Comparison of ENCODE assay signal across 18 cellular contexts in genomic region chr6:150152891-150153876, GRCh38. TPM values are rescaled to one million over a fixed set of nuclear protein-coding genes. Genes with fewer than 3 reads are reported as not detected.
DNase-seq lines count a peak whose midpoint lies in the region; ATAC-seq and TF ChIP-seq lines count a peak whose summit lies in the region.
"Had no signal": no experiment of that assay in that cellular context is flagged by ENCODE, and none has a peak within 500 bp of the region (broad histone marks: within the 10 kb centered on the region; RNA-seq: fewer than 3 reads in every experiment).

No MANE protein-coding gene starts in this region.

- no peaks in the 10 kb centered on the region for H3K36me3 ChIP-seq in thyroid gland
- H3K36me3 ChIP-seq: right lobe of liver had no signal

- CTCF ChIA-PET in activated CD4-positive, alpha-beta T cell treated with anti-CD3 and anti-CD28 coated beads for 36 hours (lab: Charles Lee), result no interaction called here

- H3K9me3 Mint-ChIP-seq in activated CD4-positive, alpha-beta T cell treated with anti-CD3 and anti-CD28 coated beads for 36 hours (ENCODE audit: low read depth), result no peaks in the 10 kb centered on the region
- H3K9me3 Mint-ChIP-seq: activated CD4-positive, alpha-beta memory T cell treated with anti-CD3 and anti-CD28 coated beads for 36 hours had no signal

- peak in 1 of 2 donors; percentile 19 for TF ChIP-seq POLR2A in thyroid gland (IDR thresholded peaks at IDR 0.05)

- peak overlapping the region; percentile 82 for H3K27ac ChIP-seq in foreskin keratinocyte
- H3K27ac ChIP-seq in thyroid gland, result peak overlapping the region; percentile 26 to 81 (median 48)
- H3K27ac ChIP-seq: right lobe of liver had no signal

- no peak overlapping the region for H3K4me3 Mint-ChIP-seq in activated CD4-positive, alpha-beta T cell treated with anti-CD3 and anti-CD28 coated beads for 36 hours
- H3K4me3 Mint-ChIP-seq: activated CD4-positive, alpha-beta memory T cell treated with anti-CD3 and anti-CD28 coated beads for 36 hours had no signal

- no peaks in the 10 kb centered on the region for H3K9me3 ChIP-seq in thyroid gland
- H3K9me3 ChIP-seq: right lobe of liver had no signal

- H3K27me3 ChIP-seq in foreskin keratinocyte (no peaks in the 10 kb centered on the region), thyroid gland (no peaks in the 10 kb centered on the region)
- H3K27me3 ChIP-seq: right lobe of liver had no signal

- no peaks in the 10 kb centered on the region for H3K36me3 Mint-ChIP-seq in activated CD4-positive, alpha-beta T cell treated with anti-CD3 and anti-CD28 coated beads for 36 hours (ENCODE audit: low read depth)
- H3K36me3 Mint-ChIP-seq: activated CD4-positive, alpha-beta memory T cell treated with anti-CD3 and anti-CD28 coated beads for 36 hours had no signal

- 49 to 53% methylated on average over 9 of the region's 9 CpGs for whole genome bisulfite sequencing in thyroid gland, 2 donors

- H3K27me3 Mint-ChIP-seq in activated CD4-positive, alpha-beta T cell treated with anti-CD3 and anti-CD28 coated beads for 36 hours, result peaks cover 46% of the 10 kb centered on the region

- TF ChIP-seq CTCF in foreskin keratinocyte (conservative IDR thresholded peaks at IDR 0.05), result no peak
- TF ChIP-seq CTCF in thyroid gland (IDR thresholded peaks at IDR 0.05), result no peak
- no peak for TF ChIP-seq CTCF in GM10266 (IDR thresholded peaks at IDR 0.05; ENCODE audit: control insufficient read depth, insufficient read depth, low read depth, missing control alignments)

- no peak overlapping the region for H3K4me3 ChIP-seq in thyroid gland (replicated peaks in 1 of 3)
- H3K4me3 ChIP-seq: right lobe of liver had no signal

- no peak for DNase-seq in activated CD4-positive, alpha-beta T cell treated with anti-CD3 and anti-CD28 coated beads for 36 hours
- DNase-seq in activated CD4-positive, alpha-beta T cell treated with anti-CD3 and anti-CD28 coated beads for 48 hours, result no peak
- DNase-seq in SKM-1 (lab: John Stamatoyannopoulos, UW; ENCODE audit: unreplicated experiment) (peak; percentile 28), foreskin keratinocyte (peak; percentile 82 to 83), thyroid gland (no peak), GM10266 (ENCODE audit: extremely low spot score) (no peak)
- DNase-seq: 8988T; activated gamma-delta T cell; GDM1; Karpas-422; NCI-H2029; right lobe of liver; stimulated activated naive CD4-positive, alpha-beta T cell treated with Interleukin-2 at 50 U/mL for 16 hours had no signal

- POLR2A ChIA-PET in activated CD4-positive, alpha-beta T cell treated with anti-CD3 and anti-CD28 coated beads for 36 hours (lab: Charles Lee), result no interaction called here

- H3K27ac Mint-ChIP-seq in activated CD4-positive, alpha-beta T cell treated with anti-CD3 and anti-CD28 coated beads for 36 hours, result no peak overlapping the region
- H3K27ac Mint-ChIP-seq: activated CD4-positive, alpha-beta memory T cell treated with anti-CD3 and anti-CD28 coated beads for 36 hours had no signal

- peaks cover 17% of the 10 kb centered on the region for H3K4me1 Mint-ChIP-seq in activated CD4-positive, alpha-beta T cell treated with anti-CD3 and anti-CD28 coated beads for 36 hours

- ATAC-seq in activated CD4-positive, alpha-beta T cell treated with anti-CD3 and anti-CD28 coated beads for 36 hours, result peak; percentile 30
- ATAC-seq in foreskin keratinocyte (peak; percentile 48), HG02798 (IDR thresholded peaks at IDR 0.05; ENCODE audit: poor library complexity, unreplicated experiment) (no peak), HG03520 (IDR thresholded peaks at IDR 0.05; ENCODE audit: unreplicated experiment) (no peak)
- ATAC-seq: right lobe of liver, Right ventricle myocardium inferior had no signal

- intact Hi-C loops in activated CD4-positive, alpha-beta T cell treated with anti-CD3 and anti-CD28 coated beads for 36 hours (cut with DNase I, micrococcal nuclease), result no loop called here
- intact Hi-C loops in thyroid gland (cut with DNase I), result no loop called here

- H3K4me1 ChIP-seq in foreskin keratinocyte (peaks cover 35% of the 10 kb centered on the region), thyroid gland (peaks cover 52 to 61% of the 10 kb centered on the region in 2 donors)
- H3K4me1 ChIP-seq: right lobe of liver had no signal

RNA-seq across cellular contexts. Expression of gene PPP1R14C, which starts 10.3 kb away (rescaled TPM):
- total RNA-seq in activated CD4-positive, alpha-beta T cell treated with anti-CD3 and anti-CD28 coated beads for 36 hours, result under 1 TPM in 1 of 2 experiments, not detected in 1; 0.21 TPM
- total RNA-seq in foreskin keratinocyte (32.5 and 36.4 TPM in 2 replicates), thyroid gland (100 to 1,000 TPM in 1 of 4 donors, 10 to 100 TPM in 3; 34.7 to 102 (median 79.7) TPM)
- 31.2 and 32.9 TPM in 2 replicates for polyA plus RNA-seq in foreskin keratinocyte
- total RNA-seq: myocyte, right lobe of liver had no signal

Comparison
In these comparisons a context has a peak if more than half of its experiments do, and no peak if none do; other contexts are left out.
1. ATAC-seq: peak in activated CD4-positive, alpha-beta T cell treated with anti-CD3 and anti-CD28 coated beads for 36 hours (single experiment) and foreskin keratinocyte (single experiment); none in HG02798 (single experiment) and HG03520 (single experiment).
2. DNase-seq: peak in SKM-1 (single experiment) and foreskin keratinocyte (2 of 2); none in activated CD4-positive, alpha-beta T cell treated with anti-CD3 and anti-CD28 coated beads for 36 hours (single experiment), activated CD4-positive, alpha-beta T cell treated with anti-CD3 and anti-CD28 coated beads for 48 hours (single experiment), thyroid gland (0 of 2) and GM10266 (single experiment).
3. RNA of gene PPP1R14C, which starts 10.3 kb away (total RNA-seq): 34.7 to 102 TPM in thyroid gland and 32.5 to 36.4 TPM in foreskin keratinocyte; 0.21 TPM in activated CD4-positive, alpha-beta T cell treated with anti-CD3 and anti-CD28 coated beads for 36 hours; every median in the first group is over 10 times any median in the second.